Comparison of ENCODE assay signal across 7 cellular contexts in genomic region chrX:63168949-63169348, GRCh38.
DNase-seq lines count a peak whose midpoint lies in the region; ATAC-seq and TF ChIP-seq lines count a peak whose summit lies in the region.
"Not testable (repeated sequence)": the region's sequence is repeated elsewhere in the genome, so short reads cannot be mapped to it uniquely, and the experiment has no call there.

No MANE protein-coding gene starts in this region.

- H3K4me1 ChIP-seq in PC-3 (ENCODE audit: insufficient read depth, low read length); left lung: not testable (repeated sequence)

- not testable (repeated sequence) for H3K79me2 ChIP-seq in PC-3 (ENCODE audit: low read length)

- not testable (repeated sequence) for H3K9me3 ChIP-seq in PC-3 (ENCODE audit: low read length); left lung

- not testable (repeated sequence) for H4K20me1 ChIP-seq in PC-3 (ENCODE audit: low read length)

- not testable (repeated sequence) for H2AFZ ChIP-seq in PC-3 (ENCODE audit: low read length)

- H3K4me2 ChIP-seq in PC-3 (ENCODE audit: low read length), result not testable (repeated sequence)

- intact Hi-C loops in PC-3 (cut with micrococcal nuclease); left lung (cut with DNase I): not testable (repeated sequence)

- POLR2A ChIA-PET in PC-3 (lab: Charles Lee; ENCODE audit: unreplicated experiment), result not testable (repeated sequence)

- not testable (repeated sequence) for H3K27ac ChIP-seq in PC-3 (ENCODE audit: low read length); left lung

- BruUV-seq in PC-3 (replicated peaks; lab: Mats Ljungman, UMichigan), result not testable (repeated sequence)

- not testable (repeated sequence) for H3F3A ChIP-seq in PC-3 (ENCODE audit: low read length, unreplicated experiment)

- H3K27me3 ChIP-seq in PC-3 (ENCODE audit: low read length); left lung: not testable (repeated sequence)

- ATAC-seq in GM18517 (IDR thresholded peaks at IDR 0.05; ENCODE audit: unreplicated experiment) (peak; percentile 33), GM19023 (IDR thresholded peaks at IDR 0.05; ENCODE audit: unreplicated experiment) (peak; percentile 46), GM21576 (IDR thresholded peaks at IDR 0.05; ENCODE audit: unreplicated experiment) (peak; percentile 72), HG02870 (IDR thresholded peaks at IDR 0.05; ENCODE audit: unreplicated experiment) (peak; percentile 48), HG03280 (IDR thresholded peaks at IDR 0.05; ENCODE audit: unreplicated experiment) (peak; percentile 61), PC-3 (peak; percentile 57), left lung (peak; percentile 85)

- DNase-seq in PC-3, left lung: not testable (repeated sequence)

- H3K36me3 ChIP-seq in PC-3 (ENCODE audit: low read depth, low read length); left lung: not testable (repeated sequence)

- not testable (repeated sequence) for H3K9me2 ChIP-seq in PC-3 (replicated peaks; ENCODE audit: low read length)

- H3K9ac ChIP-seq in PC-3 (ENCODE audit: low read length), result not testable (repeated sequence)

- CTCF ChIA-PET in PC-3 (lab: Charles Lee), result not testable (repeated sequence)

- TF ChIP-seq CTCF in PC-3 (conservative IDR thresholded peaks at IDR 0.05; ENCODE audit: low read depth, low read length); left lung (IDR thresholded peaks at IDR 0.05): not testable (repeated sequence)

- H3K4me3 ChIP-seq in PC-3 (ENCODE audit: low read length); left lung: not testable (repeated sequence)

Comparison
In these comparisons a context has a peak if more than half of its experiments do, and no peak if none do; other contexts are left out.
1. ATAC-seq: peak in every context shown above with its lines; median percentile 85 in left lung; 72 in GM21576; 61 in HG03280; 57 in PC-3; 48 in HG02870; 46 in GM19023; 33 in GM18517.